1 cellular context compared by ENCODE assay signal in genomic region chr10:122859527-122859926, GRCh38.
TF ChIP-seq lines count a peak whose summit lies in the region.

No MANE protein-coding gene starts in this region.

TF ChIP-seq in IMR-90, 13 proteins besides CTCF, POLR2A, EP300 and RAD21:
- no peak for TF ChIP-seq RFX5 (IDR thresholded peaks at IDR 0.05; ENCODE audit: low read depth, low read length)
- TF ChIP-seq NFE2L2 (IDR thresholded peaks at IDR 0.05; ENCODE audit: low read depth, low read length) = no peak
- no peak for TF ChIP-seq CEBPB (IDR thresholded peaks at IDR 0.05; ENCODE audit: low read depth, low read length)
- TF ChIP-seq BHLHE40 (IDR thresholded peaks at IDR 0.05; ENCODE audit: low read depth, low read length) = no peak
- TF ChIP-seq FOS (IDR thresholded peaks at IDR 0.05; ENCODE audit: low read depth, low read length) = no peak
- no peak for TF ChIP-seq MXI1 (IDR thresholded peaks at IDR 0.05; ENCODE audit: borderline replicate concordance, low read depth, low read length)
- TF ChIP-seq, protein P1, sequence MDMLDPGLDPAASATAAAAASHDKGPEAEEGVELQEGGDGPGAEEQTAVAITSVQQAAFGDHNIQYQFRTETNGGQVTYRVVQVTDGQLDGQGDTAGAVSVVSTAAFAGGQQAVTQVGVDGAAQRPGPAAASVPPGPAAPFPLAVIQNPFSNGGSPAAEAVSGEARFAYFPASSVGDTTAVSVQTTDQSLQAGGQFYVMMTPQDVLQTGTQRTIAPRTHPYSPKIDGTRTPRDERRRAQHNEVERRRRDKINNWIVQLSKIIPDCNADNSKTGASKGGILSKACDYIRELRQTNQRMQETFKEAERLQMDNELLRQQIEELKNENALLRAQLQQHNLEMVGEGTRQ (IDR thresholded peaks at IDR 0.05; ENCODE audit: low read depth, low read length) = no peak
- no peak for TF ChIP-seq CHD1 (IDR thresholded peaks at IDR 0.05; ENCODE audit: low read depth, low read length)
- TF ChIP-seq SMC3 (IDR thresholded peaks at IDR 0.05; ENCODE audit: low read depth, low read length) = no peak
TF ChIP-seq in IMR-90: peak in this region for 0.
